ENCODE assay signal across 1 cellular context in the genomic region with DNA sequence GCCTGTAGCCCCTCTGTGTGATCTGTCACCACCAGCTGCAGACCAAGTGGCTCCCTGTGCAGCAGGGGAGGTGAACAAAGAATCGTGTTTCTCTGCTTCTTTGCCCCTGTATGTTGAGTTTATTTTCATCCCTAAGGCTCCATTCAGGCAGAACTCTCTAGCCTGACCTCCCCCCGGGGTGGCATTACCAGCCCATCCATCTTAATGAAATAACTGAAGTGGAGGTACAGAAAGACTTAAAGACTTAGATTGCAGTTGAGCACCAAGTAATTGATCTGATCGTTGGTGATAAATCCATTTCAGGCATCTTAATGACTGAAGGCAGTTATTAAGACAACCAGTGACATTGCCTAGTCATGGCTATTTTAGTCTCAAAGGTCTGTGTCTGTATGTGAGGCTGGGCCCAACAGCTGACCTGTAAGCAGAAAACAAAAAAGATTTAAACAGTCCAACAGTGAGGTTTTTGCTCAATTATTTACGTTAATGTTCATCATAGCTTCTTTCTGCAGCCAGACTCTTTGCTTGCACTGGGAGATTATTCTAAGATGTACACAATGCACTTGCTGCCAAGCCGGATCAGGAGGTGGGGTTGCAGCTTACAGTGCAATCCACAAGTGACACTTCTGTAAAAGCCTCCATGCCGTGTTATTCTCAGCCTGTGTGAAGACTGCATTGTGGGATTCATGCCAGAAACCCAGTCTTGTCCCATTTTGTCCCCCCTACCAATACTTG.
TF ChIP-seq lines count a peak whose summit lies in the region.

No MANE protein-coding gene starts in this region.

TF ChIP-seq in GM23338, 12 proteins besides CTCF, POLR2A, EP300 and RAD21:
- TF ChIP-seq, protein P1, sequence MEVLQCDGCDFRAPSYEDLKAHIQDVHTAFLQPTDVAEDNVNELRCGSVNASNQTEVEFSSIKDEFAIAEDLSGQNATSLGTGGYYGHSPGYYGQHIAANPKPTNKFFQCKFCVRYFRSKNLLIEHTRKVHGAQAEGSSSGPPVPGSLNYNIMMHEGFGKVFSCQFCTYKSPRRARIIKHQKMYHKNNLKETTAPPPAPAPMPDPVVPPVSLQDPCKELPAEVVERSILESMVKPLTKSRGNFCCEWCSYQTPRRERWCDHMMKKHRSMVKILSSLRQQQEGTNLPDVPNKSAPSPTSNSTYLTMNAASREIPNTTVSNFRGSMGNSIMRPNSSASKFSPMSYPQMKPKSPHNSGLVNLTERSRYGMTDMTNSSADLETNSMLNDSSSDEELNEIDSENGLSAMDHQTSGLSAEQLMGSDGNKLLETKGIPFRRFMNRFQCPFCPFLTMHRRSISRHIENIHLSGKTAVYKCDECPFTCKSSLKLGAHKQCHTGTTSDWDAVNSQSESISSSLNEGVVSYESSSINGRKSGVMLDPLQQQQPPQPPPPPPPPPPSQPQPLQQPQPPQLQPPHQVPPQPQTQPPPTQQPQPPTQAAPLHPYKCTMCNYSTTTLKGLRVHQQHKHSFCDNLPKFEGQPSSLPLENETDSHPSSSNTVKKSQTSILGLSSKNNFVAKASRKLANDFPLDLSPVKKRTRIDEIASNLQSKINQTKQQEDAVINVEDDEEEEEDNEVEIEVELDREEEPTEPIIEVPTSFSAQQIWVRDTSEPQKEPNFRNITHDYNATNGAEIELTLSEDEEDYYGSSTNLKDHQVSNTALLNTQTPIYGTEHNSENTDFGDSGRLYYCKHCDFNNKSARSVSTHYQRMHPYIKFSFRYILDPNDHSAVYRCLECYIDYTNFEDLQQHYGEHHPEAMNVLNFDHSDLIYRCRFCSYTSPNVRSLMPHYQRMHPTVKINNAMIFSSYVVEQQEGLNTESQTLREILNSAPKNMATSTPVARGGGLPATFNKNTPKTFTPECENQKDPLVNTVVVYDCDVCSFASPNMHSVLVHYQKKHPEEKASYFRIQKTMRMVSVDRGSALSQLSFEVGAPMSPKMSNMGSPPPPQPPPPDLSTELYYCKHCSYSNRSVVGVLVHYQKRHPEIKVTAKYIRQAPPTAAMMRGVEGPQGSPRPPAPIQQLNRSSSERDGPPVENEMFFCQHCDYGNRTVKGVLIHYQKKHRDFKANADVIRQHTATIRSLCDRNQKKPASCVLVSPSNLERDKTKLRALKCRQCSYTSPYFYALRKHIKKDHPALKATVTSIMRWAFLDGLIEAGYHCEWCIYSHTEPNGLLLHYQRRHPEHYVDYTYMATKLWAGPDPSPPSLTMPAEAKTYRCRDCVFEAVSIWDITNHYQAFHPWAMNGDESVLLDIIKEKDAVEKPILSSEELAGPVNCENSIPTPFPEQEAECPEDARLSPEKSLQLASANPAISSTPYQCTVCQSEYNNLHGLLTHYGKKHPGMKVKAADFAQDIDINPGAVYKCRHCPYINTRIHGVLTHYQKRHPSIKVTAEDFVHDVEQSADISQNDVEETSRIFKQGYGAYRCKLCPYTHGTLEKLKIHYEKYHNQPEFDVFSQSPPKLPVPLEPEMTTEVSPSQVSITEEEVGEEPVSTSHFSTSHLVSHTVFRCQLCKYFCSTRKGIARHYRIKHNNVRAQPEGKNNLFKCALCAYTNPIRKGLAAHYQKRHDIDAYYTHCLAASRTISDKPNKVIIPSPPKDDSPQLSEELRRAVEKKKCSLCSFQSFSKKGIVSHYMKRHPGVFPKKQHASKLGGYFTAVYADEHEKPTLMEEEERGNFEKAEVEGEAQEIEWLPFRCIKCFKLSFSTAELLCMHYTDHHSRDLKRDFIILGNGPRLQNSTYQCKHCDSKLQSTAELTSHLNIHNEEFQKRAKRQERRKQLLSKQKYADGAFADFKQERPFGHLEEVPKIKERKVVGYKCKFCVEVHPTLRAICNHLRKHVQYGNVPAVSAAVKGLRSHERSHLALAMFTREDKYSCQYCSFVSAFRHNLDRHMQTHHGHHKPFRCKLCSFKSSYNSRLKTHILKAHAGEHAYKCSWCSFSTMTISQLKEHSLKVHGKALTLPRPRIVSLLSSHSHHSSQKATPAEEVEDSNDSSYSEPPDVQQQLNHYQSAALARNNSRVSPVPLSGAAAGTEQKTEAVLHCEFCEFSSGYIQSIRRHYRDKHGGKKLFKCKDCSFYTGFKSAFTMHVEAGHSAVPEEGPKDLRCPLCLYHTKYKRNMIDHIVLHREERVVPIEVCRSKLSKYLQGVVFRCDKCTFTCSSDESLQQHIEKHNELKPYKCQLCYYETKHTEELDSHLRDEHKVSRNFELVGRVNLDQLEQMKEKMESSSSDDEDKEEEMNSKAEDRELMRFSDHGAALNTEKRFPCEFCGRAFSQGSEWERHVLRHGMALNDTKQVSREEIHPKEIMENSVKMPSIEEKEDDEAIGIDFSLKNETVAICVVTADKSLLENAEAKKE (CRISPR knock-in tag; IDR thresholded peaks at IDR 0.05) = no peak
- TF ChIP-seq STAT1 (IDR thresholded peaks at IDR 0.05; ENCODE audit: unreplicated experiment) (no peak), NANOG (IDR thresholded peaks at IDR 0.05; ENCODE audit: borderline replicate concordance) (no peak), ZNF331 (CRISPR knock-in tag; IDR thresholded peaks at IDR 0.05; ENCODE audit: low read depth) (no peak), EZH2 (IDR thresholded peaks at IDR 0.05; ENCODE audit: low read depth, unreplicated experiment) (no peak), EZH2phosphoT487 (IDR thresholded peaks at IDR 0.05; ENCODE audit: unreplicated experiment) (no peak), POLR2AphosphoS5 (IDR thresholded peaks at IDR 0.05; ENCODE audit: low read depth) (no peak), ZNF114 (CRISPR knock-in tag; IDR thresholded peaks at IDR 0.05) (no peak), JUNB (IDR thresholded peaks at IDR 0.05; ENCODE audit: unreplicated experiment) (no peak), CREB1 (CRISPR knock-in tag; IDR thresholded peaks at IDR 0.05; ENCODE audit: low read depth) (no peak)
- TF ChIP-seq, protein P2, sequence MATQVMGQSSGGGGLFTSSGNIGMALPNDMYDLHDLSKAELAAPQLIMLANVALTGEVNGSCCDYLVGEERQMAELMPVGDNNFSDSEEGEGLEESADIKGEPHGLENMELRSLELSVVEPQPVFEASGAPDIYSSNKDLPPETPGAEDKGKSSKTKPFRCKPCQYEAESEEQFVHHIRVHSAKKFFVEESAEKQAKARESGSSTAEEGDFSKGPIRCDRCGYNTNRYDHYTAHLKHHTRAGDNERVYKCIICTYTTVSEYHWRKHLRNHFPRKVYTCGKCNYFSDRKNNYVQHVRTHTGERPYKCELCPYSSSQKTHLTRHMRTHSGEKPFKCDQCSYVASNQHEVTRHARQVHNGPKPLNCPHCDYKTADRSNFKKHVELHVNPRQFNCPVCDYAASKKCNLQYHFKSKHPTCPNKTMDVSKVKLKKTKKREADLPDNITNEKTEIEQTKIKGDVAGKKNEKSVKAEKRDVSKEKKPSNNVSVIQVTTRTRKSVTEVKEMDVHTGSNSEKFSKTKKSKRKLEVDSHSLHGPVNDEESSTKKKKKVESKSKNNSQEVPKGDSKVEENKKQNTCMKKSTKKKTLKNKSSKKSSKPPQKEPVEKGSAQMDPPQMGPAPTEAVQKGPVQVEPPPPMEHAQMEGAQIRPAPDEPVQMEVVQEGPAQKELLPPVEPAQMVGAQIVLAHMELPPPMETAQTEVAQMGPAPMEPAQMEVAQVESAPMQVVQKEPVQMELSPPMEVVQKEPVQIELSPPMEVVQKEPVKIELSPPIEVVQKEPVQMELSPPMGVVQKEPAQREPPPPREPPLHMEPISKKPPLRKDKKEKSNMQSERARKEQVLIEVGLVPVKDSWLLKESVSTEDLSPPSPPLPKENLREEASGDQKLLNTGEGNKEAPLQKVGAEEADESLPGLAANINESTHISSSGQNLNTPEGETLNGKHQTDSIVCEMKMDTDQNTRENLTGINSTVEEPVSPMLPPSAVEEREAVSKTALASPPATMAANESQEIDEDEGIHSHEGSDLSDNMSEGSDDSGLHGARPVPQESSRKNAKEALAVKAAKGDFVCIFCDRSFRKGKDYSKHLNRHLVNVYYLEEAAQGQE (IDR thresholded peaks at IDR 0.05; ENCODE audit: unreplicated experiment) = no peak
- TF ChIP-seq, protein P3, sequence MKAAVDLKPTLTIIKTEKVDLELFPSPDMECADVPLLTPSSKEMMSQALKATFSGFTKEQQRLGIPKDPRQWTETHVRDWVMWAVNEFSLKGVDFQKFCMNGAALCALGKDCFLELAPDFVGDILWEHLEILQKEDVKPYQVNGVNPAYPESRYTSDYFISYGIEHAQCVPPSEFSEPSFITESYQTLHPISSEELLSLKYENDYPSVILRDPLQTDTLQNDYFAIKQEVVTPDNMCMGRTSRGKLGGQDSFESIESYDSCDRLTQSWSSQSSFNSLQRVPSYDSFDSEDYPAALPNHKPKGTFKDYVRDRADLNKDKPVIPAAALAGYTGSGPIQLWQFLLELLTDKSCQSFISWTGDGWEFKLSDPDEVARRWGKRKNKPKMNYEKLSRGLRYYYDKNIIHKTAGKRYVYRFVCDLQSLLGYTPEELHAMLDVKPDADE (IDR thresholded peaks at IDR 0.05) = no peak
